Comparison of ENCODE assay signal across 11 cellular contexts in the genomic region with DNA sequence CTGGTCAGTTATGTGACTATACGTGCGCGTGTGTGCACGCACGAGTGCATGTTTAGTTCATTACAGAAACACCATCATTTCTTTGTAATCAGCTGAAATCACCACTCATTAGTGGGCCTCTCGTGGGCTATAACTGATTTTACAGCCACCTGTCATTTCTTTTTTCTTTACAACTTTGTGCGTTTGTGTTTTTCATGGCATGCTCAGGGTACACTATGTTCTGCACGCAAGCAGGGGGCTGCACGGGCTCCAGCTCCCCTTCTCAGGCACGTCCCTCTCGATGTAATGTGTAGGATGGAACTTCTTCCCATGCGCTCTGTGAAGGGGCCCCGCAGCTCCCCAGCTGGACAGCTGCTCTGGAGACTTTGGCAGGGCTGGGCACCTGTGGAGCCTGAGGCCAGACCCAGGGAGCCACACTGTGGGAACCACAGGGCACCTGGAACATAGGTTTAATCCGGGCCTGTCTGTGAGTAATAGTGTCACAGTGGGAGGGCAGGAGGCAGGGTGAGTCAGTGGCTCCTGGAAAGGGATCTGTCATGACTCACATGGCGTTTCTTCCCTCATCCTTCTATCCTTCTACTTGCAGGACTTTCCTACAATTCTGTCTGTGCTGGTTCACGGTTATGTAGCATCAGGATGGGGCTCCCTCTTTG. TPM values are rescaled to one million over a fixed set of nuclear protein-coding genes. Genes with fewer than 3 reads are reported as not detected.
DNase-seq lines count a peak whose midpoint lies in the region; ATAC-seq and TF ChIP-seq lines count a peak whose summit lies in the region.
"Had no signal": no experiment of that assay in that cellular context is flagged by ENCODE, and none has a peak within 500 bp of the region (broad histone marks: within the 10 kb centered on the region; RNA-seq: fewer than 3 reads in every experiment).

No MANE protein-coding gene starts in this region.

- H3K36me3 Mint-ChIP-seq in activated naive CD8-positive, alpha-beta T cell treated with anti-CD3 and anti-CD28 coated beads for 36 hours: no peaks in the 10 kb centered on the region
- no peaks in the 10 kb centered on the region for H3K36me3 Mint-ChIP-seq in Caco-2 (ENCODE audit: insufficient read depth, unreplicated experiment)

- BruUV-seq in Caco-2 (replicated peaks; lab: Mats Ljungman, UMichigan): no TSS peak

- H3K27ac Mint-ChIP-seq in activated naive CD8-positive, alpha-beta T cell treated with anti-CD3 and anti-CD28 coated beads for 36 hours: no peak overlapping the region
- H3K27ac Mint-ChIP-seq in Caco-2 (ENCODE audit: unreplicated experiment): no peak overlapping the region

- H3K27ac ChIP-seq in SJSA1: peak overlapping the region; percentile 49

- no peak for TF ChIP-seq CTCF in Caco-2 (IDR thresholded peaks at IDR 0.05; ENCODE audit: insufficient read depth in 1 of 2, low read depth in 1 of 2, low read length in 1 of 2, severe bottlenecking in 1 of 2, unreplicated experiment in 1 of 2)

- H3K9me3 ChIP-seq in SJSA1 (replicated peaks) (peaks cover 13% of the 10 kb centered on the region), skeletal muscle satellite cell (replicated peaks; ENCODE audit: low read length) (peaks cover 13% of the 10 kb centered on the region), Caco-2 (peaks cover 5% of the 10 kb centered on the region; the same call in 1 of the 2 replicates)

- ATAC-seq in GM19467 (IDR thresholded peaks at IDR 0.05; ENCODE audit: unreplicated experiment): no peak

- H3K4me1 Mint-ChIP-seq in activated naive CD8-positive, alpha-beta T cell treated with anti-CD3 and anti-CD28 coated beads for 36 hours: no peaks in the 10 kb centered on the region
- no peaks in the 10 kb centered on the region for H3K4me1 Mint-ChIP-seq in Caco-2 (ENCODE audit: low read depth, unreplicated experiment)

- POLR2A ChIA-PET in Caco-2 (lab: Charles Lee): no interaction called here

- H3K36me3 ChIP-seq in SJSA1 (no peaks in the 10 kb centered on the region), skeletal muscle satellite cell (ENCODE audit: insufficient read depth, low read length) (no peaks in the 10 kb centered on the region), Caco-2 (ENCODE audit: control insufficient read depth, insufficient read depth, low read length) (no peaks in the 10 kb centered on the region)

- H3K4me3 Mint-ChIP-seq in activated naive CD8-positive, alpha-beta T cell treated with anti-CD3 and anti-CD28 coated beads for 36 hours: no peak overlapping the region
- H3K4me3 Mint-ChIP-seq in Caco-2 (ENCODE audit: unreplicated experiment): no peak overlapping the region

- H3K4me3 ChIP-seq in SJSA1 (no peak overlapping the region), skeletal muscle satellite cell (ENCODE audit: low read length) (no peak overlapping the region), Caco-2 (ENCODE audit: low read depth, low read length) (no peak overlapping the region)

- H3K27me3 Mint-ChIP-seq in activated naive CD8-positive, alpha-beta T cell treated with anti-CD3 and anti-CD28 coated beads for 36 hours: no peaks in the 10 kb centered on the region
- H3K27me3 Mint-ChIP-seq in Caco-2 (ENCODE audit: insufficient read depth, unreplicated experiment): peaks cover 4% of the 10 kb centered on the region

- CTCF ChIA-PET in Caco-2 (lab: Charles Lee): no interaction called here

- peak; percentile 80 for DNase-seq in HCEC 1CT
- DNase-seq in SJSA1 (ENCODE audit: low read depth in 1 of 2, low spot score in 2 of 2): peak; percentile 60 to 79
- peak; percentile 34 for DNase-seq in fibroblast of the conjunctiva (ENCODE audit: low read depth)
- DNase-seq in Ammon's horn (ENCODE audit: low spot score): no peak
- no peak for DNase-seq in activated naive CD8-positive, alpha-beta T cell treated with anti-CD3 and anti-CD28 coated beads for 36 hours
- DNase-seq in Caco-2: no peak
- DNase-seq: amygdala, NCI-H2029 treated with DMSO at 0.1 percent for 48 hours had no signal

- no peak overlapping the region for H3K9ac ChIP-seq in skeletal muscle satellite cell (ENCODE audit: low read depth, low read length)

- H3K9me3 Mint-ChIP-seq in activated naive CD8-positive, alpha-beta T cell treated with anti-CD3 and anti-CD28 coated beads for 36 hours: no peaks in the 10 kb centered on the region
- no peaks in the 10 kb centered on the region for H3K9me3 Mint-ChIP-seq in Caco-2 (ENCODE audit: unreplicated experiment)

- H3K27me3 ChIP-seq in SJSA1 (replicated peaks): no peaks in the 10 kb centered on the region
- H3K27me3 ChIP-seq in skeletal muscle satellite cell (ENCODE audit: control insufficient read depth, insufficient read depth, low read length): peaks cover 31% of the 10 kb centered on the region
- no peaks in the 10 kb centered on the region; the same call in 1 of the 2 replicates for H3K27me3 ChIP-seq in Caco-2 (replicated peaks; ENCODE audit: control insufficient read depth, insufficient read depth, low read length)

- H3K4me2 ChIP-seq in skeletal muscle satellite cell (ENCODE audit: low read length): peak overlapping the region; percentile 60

- H3K4me1 ChIP-seq in SJSA1 (replicated peaks) (peaks cover 36% of the 10 kb centered on the region), skeletal muscle satellite cell (ENCODE audit: control insufficient read depth, insufficient read depth, low read length) (peaks cover 17% of the 10 kb centered on the region), Caco-2 (peaks cover 9% of the 10 kb centered on the region; the same call in 1 of the 2 replicates)

- intact Hi-C loops in Caco-2 (cut with micrococcal nuclease; ENCODE audit: unreplicated experiment): no loop called here

RNA-seq across cellular contexts. Expression of gene GCK, which starts 4.9 kb away (rescaled TPM):
- 0.13 and 1.6 TPM in 2 replicates for total RNA-seq in SJSA1 (2014; rRNA removed; shearing (Covaris generic))
- total RNA-seq in skeletal muscle satellite cell (2012; rRNA removed): 0.25 and 0.44 TPM in 2 replicates
- 1 to 10 TPM; 2.5 to 3.7 TPM for total RNA-seq in activated naive CD8-positive, alpha-beta T cell treated with anti-CD3 and anti-CD28 coated beads for 36 hours
- total RNA-seq in Caco-2 (2022): not detected in 2 replicates

RNA-seq across cellular contexts. Expression of gene YKT6, which starts 16.4 kb away (rescaled TPM):
- total RNA-seq in SJSA1 (2014; rRNA removed; shearing (Covaris generic)): 51.3 and 111 TPM in 2 replicates
- 80.4 and 104 TPM in 2 replicates for total RNA-seq in skeletal muscle satellite cell (2012; rRNA removed)
- total RNA-seq in activated naive CD8-positive, alpha-beta T cell treated with anti-CD3 and anti-CD28 coated beads for 36 hours: 10 to 100 TPM; 74.9 to 75.9 TPM
- 117 and 123 TPM in 2 replicates for total RNA-seq in Caco-2 (2022)

RNA-seq across cellular contexts. Expression of gene MYL7, which starts 43.2 kb away (rescaled TPM):
- total RNA-seq in SJSA1 (2014; rRNA removed; shearing (Covaris generic)): not detected in 2 replicates
- total RNA-seq in skeletal muscle satellite cell (2012; rRNA removed): not detected in 2 replicates
- not detected for total RNA-seq in activated naive CD8-positive, alpha-beta T cell treated with anti-CD3 and anti-CD28 coated beads for 36 hours
- total RNA-seq in Caco-2 (2022): 16.2 and 22.4 TPM in 2 replicates
- total RNA-seq: liver had no signal

Comparison
In these comparisons a context has a peak if more than half of its experiments do, and no peak if none do; other contexts are left out.
1. DNase-seq: peak in HCEC 1CT (single experiment), SJSA1 (2 of 2) and fibroblast of the conjunctiva (single experiment); none in Ammon's horn (single experiment), activated naive CD8-positive, alpha-beta T cell treated with anti-CD3 and anti-CD28 coated beads for 36 hours (single experiment) and Caco-2 (0 of 2).
2. RNA of gene MYL7, which starts 43.2 kb away (total RNA-seq): 16.2 to 22.4 TPM in Caco-2; not detected in activated naive CD8-positive, alpha-beta T cell treated with anti-CD3 and anti-CD28 coated beads for 36 hours and not detected in SJSA1; every median in the first group is over 10 times any median in the second.